ENCODE assay signal across 13 cellular contexts in genomic region chr17:42781639-42782401, GRCh38. TPM values are rescaled to one million over a fixed set of nuclear protein-coding genes. Genes with fewer than 3 reads are reported as not detected.
DNase-seq lines count a peak whose midpoint lies in the region; ATAC-seq and TF ChIP-seq lines count a peak whose summit lies in the region.
"Had no signal": no experiment of that assay in that cellular context is flagged by ENCODE, and none has a peak within 500 bp of the region (broad histone marks: within the 10 kb centered on the region; RNA-seq: fewer than 3 reads in every experiment).

No MANE protein-coding gene starts in this region.

- peaks cover 16 to 27% (median 18%) of the 10 kb centered on the region in 3 donors for H3K36me3 Mint-ChIP-seq in CD8-positive, alpha-beta memory T cell

- H3K27ac Mint-ChIP-seq in CD8-positive, alpha-beta memory T cell: peak overlapping the region in 1 of 8 donors; percentile 60
- H3K27ac Mint-ChIP-seq: CD4-positive, CD25-positive, alpha-beta regulatory T cell had no signal

- no peak for TF ChIP-seq POLR2A in esophagus squamous epithelium (IDR thresholded peaks at IDR 0.05)

- no peak for ATAC-seq in HG02938 (IDR thresholded peaks at IDR 0.05; ENCODE audit: unreplicated experiment)
- ATAC-seq: HCT116 had no signal

- H3K27ac ChIP-seq in CD8-positive, alpha-beta memory T cell (ENCODE audit: low read depth, low read length): peak overlapping the region; percentile 65
- H3K27ac ChIP-seq in esophagus squamous epithelium: no peak overlapping the region
- peak overlapping the region; percentile 8 for H3K27ac ChIP-seq in osteoblast (ENCODE audit: low read depth, low read length)
- H3K27ac ChIP-seq: testis had no signal

- H4K20me1 ChIP-seq in osteoblast (ENCODE audit: insufficient read depth, low read length): peaks cover 3% of the 10 kb centered on the region

- H2AFZ ChIP-seq in osteoblast (ENCODE audit: low read length): no peak overlapping the region

- peaks cover 17 to 49% (median 23%) of the 10 kb centered on the region in 3 donors for H3K4me1 Mint-ChIP-seq in CD8-positive, alpha-beta memory T cell

- peaks cover 0 to 4% (median 0%) of the 10 kb centered on the region in 5 donors for H3K9me3 Mint-ChIP-seq in CD8-positive, alpha-beta memory T cell

- H3K27me3 ChIP-seq in CD8-positive, alpha-beta memory T cell (ENCODE audit: insufficient read depth, low read length, poor library complexity, severe bottlenecking): peaks cover 43% of the 10 kb centered on the region
- H3K27me3 ChIP-seq in esophagus squamous epithelium: peaks cover 0 to 68% (median 19%) of the 10 kb centered on the region in 4 donors
- H3K27me3 ChIP-seq in osteoblast (ENCODE audit: insufficient read depth, low read length): no peaks in the 10 kb centered on the region
- H3K27me3 ChIP-seq: testis had no signal

- H3K4me3 Mint-ChIP-seq in CD8-positive, alpha-beta memory T cell: peak overlapping the region in 1 of 7 donors; percentile 43

- POLR2A ChIA-PET in CD8-positive, alpha-beta memory T cell (lab: Charles Lee): interaction anchor here (1.1 kb wide), 1 partner anchor 8 kb away, joined by 3 read pairs; no protein-coding TSS in a partner anchor

- WGBS in esophagus squamous epithelium, 2 donors: 20 to 30% methylated on average over 8 to 17 of the region's 19 CpGs

- intact Hi-C loops in esophagus squamous epithelium (cut with DNase I): no loop called here

- H3K36me3 ChIP-seq in CD8-positive, alpha-beta memory T cell (ENCODE audit: insufficient read depth, low read length): peaks cover 19% of the 10 kb centered on the region
- H3K36me3 ChIP-seq in esophagus squamous epithelium: peaks cover 3 to 62% (median 22%) of the 10 kb centered on the region in 3 donors
- peaks cover 21% of the 10 kb centered on the region for H3K36me3 ChIP-seq in osteoblast (ENCODE audit: insufficient read depth, low read length)

- H3K4me3 ChIP-seq in CD8-positive, alpha-beta memory T cell (ENCODE audit: low read length): peak overlapping the region; percentile 22
- peak overlapping the region; percentile 0 to 53 (median 24) for H3K4me3 ChIP-seq in esophagus squamous epithelium
- H3K4me3 ChIP-seq in osteoblast (ENCODE audit: insufficient read depth, low read length): peak overlapping the region; percentile 74

- H3K79me2 ChIP-seq in osteoblast (ENCODE audit: insufficient read depth, low read length): peaks cover 15% of the 10 kb centered on the region

- H3K4me2 ChIP-seq in osteoblast (ENCODE audit: insufficient read depth, low read length): peak overlapping the region; percentile 83

- no peak for DNase-seq in CD8-positive, alpha-beta memory T cell
- DNase-seq in RPMI7951 (ENCODE audit: low read depth): peak; percentile 9
- DNase-seq in esophagus squamous epithelium (lab: John Stamatoyannopoulos, UW): no peak
- DNase-seq in osteoblast (ENCODE audit: insufficient read length, low spot score, missing footprints): peak; percentile 92
- DNase-seq in activated gamma-delta T cell (lab: John Stamatoyannopoulos, UW): no peak
- no peak for DNase-seq in NCI-H82 treated with DMSO at 0.1 percent for 48 hours (lab: John Stamatoyannopoulos, UW; ENCODE audit: unreplicated experiment)
- no peak for DNase-seq in stimulated activated CD4-positive, alpha-beta T cell treated with anti-CD3 and anti-CD28 coated beads, Interleukin-1b, Interleukin-23, amount 100 ng/mL, for 48 hours
- DNase-seq: CD4-positive, CD25-positive, alpha-beta regulatory T cell; NCI-H446 treated with DMSO at 0.1 percent for 48 hours; SHP77 treated with DMSO at 0.1 percent for 48 hours; testis had no signal

- CTCF ChIA-PET in CD8-positive, alpha-beta memory T cell (lab: Charles Lee): interaction anchor here (1.2 kb wide), 1 partner anchor 18 kb away, joined by 4 read pairs; no protein-coding TSS in a partner anchor

- no peak for TF ChIP-seq CTCF in esophagus squamous epithelium (IDR thresholded peaks at IDR 0.05)
- TF ChIP-seq CTCF in osteoblast (IDR thresholded peaks at IDR 0.05; ENCODE audit: extremely low read depth, low read depth, low read length): no peak

- peaks cover 13% of the 10 kb centered on the region for H3K4me1 ChIP-seq in CD8-positive, alpha-beta memory T cell (ENCODE audit: insufficient read depth, low read length)
- H3K4me1 ChIP-seq in esophagus squamous epithelium: peaks cover 8 to 79% (median 13%) of the 10 kb centered on the region in 3 donors
- peaks cover 25% of the 10 kb centered on the region for H3K4me1 ChIP-seq in osteoblast (ENCODE audit: insufficient read depth, low read length)
- H3K4me1 ChIP-seq: testis had no signal

- H3K27me3 Mint-ChIP-seq in CD8-positive, alpha-beta memory T cell: peaks cover 40 to 62% of the 10 kb centered on the region in 2 donors

- H3K9me3 ChIP-seq in CD8-positive, alpha-beta memory T cell (ENCODE audit: low read length): no peaks in the 10 kb centered on the region
- H3K9me3 ChIP-seq in esophagus squamous epithelium: no peaks in the 10 kb centered on the region
- H3K9me3 ChIP-seq in osteoblast (ENCODE audit: low read depth, low read length): no peaks in the 10 kb centered on the region
- H3K9me3 ChIP-seq: testis had no signal

RNA-seq across cellular contexts. Expression of gene WNK4, which starts 1.4 kb away (rescaled TPM):
- total RNA-seq in CD8-positive, alpha-beta memory T cell: under 1 TPM; 0.18 to 0.55 TPM
- not detected for polyA plus RNA-seq in CD8-positive, alpha-beta memory T cell
- 0.20 and 0.24 TPM in 2 replicates for total RNA-seq in RPMI7951 (2014; rRNA removed; shearing (Covaris generic))
- total RNA-seq in esophagus squamous epithelium: 10 to 100 TPM in 1 of 4 donors, 1 to 10 TPM in 1, under 1 TPM in 2; 0.40 to 14.7 (median 3.9) TPM
- under 0.01 TPM in 1 of 2 replicates, not detected in the other for total RNA-seq in osteoblast
- total RNA-seq: CD4-positive, CD25-positive, alpha-beta regulatory T cell had no signal

RNA-seq across cellular contexts. Expression of gene VPS25, which starts 8.6 kb away (rescaled TPM):
- 100 to 1,000 TPM; 101 to 108 TPM for total RNA-seq in CD8-positive, alpha-beta memory T cell
- polyA plus RNA-seq in CD8-positive, alpha-beta memory T cell: 63.8 TPM
- total RNA-seq in RPMI7951 (2014; rRNA removed; shearing (Covaris generic)): 106 and 117 TPM in 2 replicates
- total RNA-seq in esophagus squamous epithelium (10 to 100 TPM; 78.6 to 93.6 (median 83.0) TPM), osteoblast (46.7 and 55.7 TPM in 2 replicates)

RNA-seq across cellular contexts. Expression of gene COA3, which starts 16.7 kb away (rescaled TPM):
- total RNA-seq in CD8-positive, alpha-beta memory T cell: 10 to 100 TPM; 55.5 to 60.8 TPM
- 132 TPM for polyA plus RNA-seq in CD8-positive, alpha-beta memory T cell
- total RNA-seq in RPMI7951 (2014; rRNA removed; shearing (Covaris generic)): 102 and 119 TPM in 2 replicates
- 100 to 1,000 TPM in 1 of 4 donors, 10 to 100 TPM in 3; 76.4 to 101 (median 94.8) TPM for total RNA-seq in esophagus squamous epithelium
- total RNA-seq in osteoblast: 44.2 and 47.4 TPM in 2 replicates

RNA-seq across cellular contexts. Expression of gene CNTD1, which starts 16.8 kb away (rescaled TPM):
- not detected for total RNA-seq in CD8-positive, alpha-beta memory T cell
- 0.15 TPM for polyA plus RNA-seq in CD8-positive, alpha-beta memory T cell
- 0.98 and 1.1 TPM in 2 replicates for total RNA-seq in RPMI7951 (2014; rRNA removed; shearing (Covaris generic))
- total RNA-seq in esophagus squamous epithelium: not detected
- 0.88 TPM in 1 of 2 replicates, not detected in the other for total RNA-seq in osteoblast
- total RNA-seq: CD4-positive, CD25-positive, alpha-beta regulatory T cell had no signal

RNA-seq across cellular contexts. Expression of gene RAMP2, which starts 20.8 kb away (rescaled TPM):
- total RNA-seq in CD8-positive, alpha-beta memory T cell: not detected
- polyA plus RNA-seq in CD8-positive, alpha-beta memory T cell: not detected
- 1.4 and 2.4 TPM in 2 replicates for total RNA-seq in RPMI7951 (2014; rRNA removed; shearing (Covaris generic))
- total RNA-seq in esophagus squamous epithelium (10 to 100 TPM in 2 of 4 donors, 1 to 10 TPM in 1, not detected in 1; 4.7 to 23.3 (median 11.8) TPM), osteoblast (not detected in 2 replicates)
- total RNA-seq: CD4-positive, CD25-positive, alpha-beta regulatory T cell had no signal
- polyA plus RNA-seq: CD4-positive, CD25-positive, alpha-beta regulatory T cell had no signal

Comparison
In these comparisons a context has a peak if more than half of its experiments do, and no peak if none do; other contexts are left out.
1. DNase-seq: peak in RPMI7951 (single experiment) and osteoblast (single experiment); none in CD8-positive, alpha-beta memory T cell (0 of 5), esophagus squamous epithelium (single experiment), activated gamma-delta T cell (single experiment), NCI-H82 treated with DMSO at 0.1 percent for 48 hours (single experiment) and stimulated activated CD4-positive, alpha-beta T cell treated with anti-CD3 and anti-CD28 coated beads, Interleukin-1b, Interleukin-23, amount 100 ng/mL, for 48 hours (single experiment).
2. H3K27ac ChIP-seq: peak in CD8-positive, alpha-beta memory T cell (single experiment) and osteoblast (single experiment); none in esophagus squamous epithelium (0 of 4).
3. H3K4me3 ChIP-seq: peak in every context shown above with its lines; median percentile 74 in osteoblast; 24 in esophagus squamous epithelium; 22 in CD8-positive, alpha-beta memory T cell.